11 cellular contexts compared by ENCODE assay signal in genomic region chr21:45618287-45618686, GRCh38. TPM values are rescaled to one million over a fixed set of nuclear protein-coding genes. Genes with fewer than 3 reads are reported as not detected.
DNase-seq lines count a peak whose midpoint lies in the region; ATAC-seq and TF ChIP-seq lines count a peak whose summit lies in the region.
"Had no signal": no experiment of that assay in that cellular context is flagged by ENCODE, and none has a peak within 500 bp of the region (broad histone marks: within the 10 kb centered on the region; RNA-seq: fewer than 3 reads in every experiment).

No MANE protein-coding gene starts in this region.

- TF ChIP-seq CTCF in A673 (conservative IDR thresholded peaks at IDR 0.05; ENCODE audit: low read depth, low read length), result no peak
- no peak for TF ChIP-seq CTCF in HFFc6 (IDR thresholded peaks at IDR 0.05)

- no peaks in the 10 kb centered on the region for H3K9me3 ChIP-seq in A673 (ENCODE audit: low read depth, low read length, poor library complexity, severe bottlenecking)

- H3K4me3 Mint-ChIP-seq in HFFc6, result no peak overlapping the region

- intact Hi-C loops in A673 (cut with micrococcal nuclease; ENCODE audit: unreplicated experiment), result no loop called here

- H3K4me1 ChIP-seq in A673 (ENCODE audit: insufficient read depth, low read length, poor library complexity, severe bottlenecking), result peaks cover 27% of the 10 kb centered on the region

- H3K27me3 Mint-ChIP-seq in HFFc6 (ENCODE audit: insufficient read depth), result peaks cover 60% of the 10 kb centered on the region

- POLR2A ChIA-PET in A673 (lab: Charles Lee; ENCODE audit: low non-redundant PET), result no interaction called here

- ATAC-seq in HG03439 (IDR thresholded peaks at IDR 0.05; ENCODE audit: unreplicated experiment), result no peak

- DNase-seq in A673 (ENCODE audit: low spot score) (peak; percentile 79), GM03348 (ENCODE audit: low spot score) (peak; percentile 30), SHP77 treated with DMSO at 0.1 percent for 48 hours (lab: John Stamatoyannopoulos, UW) (peak; percentile 41), islet precursor cell (peak; percentile 29), HFFc6 (no peak), germinal center (ENCODE audit: low spot score) (no peak), NCI-H187 (lab: John Stamatoyannopoulos, UW) (no peak)
- DNase-seq: activated gamma-delta T cell; stimulated activated CD4-positive, alpha-beta T cell treated with anti-CD3 and anti-CD28 coated beads, Interleukin-4, amount 100 ng/mL, for 4 hours; substantia nigra had no signal

- peaks cover 6% of the 10 kb centered on the region; the same call in 1 of the 2 replicates for H3K4me1 Mint-ChIP-seq in HFFc6 (ENCODE audit: low read depth)

- CTCF ChIA-PET in A673 (lab: Charles Lee), result no interaction called here

- no TSS peak for BruUV-seq in A673 (replicated peaks; lab: Mats Ljungman, UMichigan)

- peaks cover 7% of the 10 kb centered on the region for H3K36me3 Mint-ChIP-seq in HFFc6 (ENCODE audit: low read depth)

- H3K36me3 ChIP-seq in A673 (ENCODE audit: insufficient read depth, low read length, poor library complexity, severe bottlenecking), result no peaks in the 10 kb centered on the region

- peaks cover 8% of the 10 kb centered on the region for H3K9me3 Mint-ChIP-seq in HFFc6

- no peaks in the 10 kb centered on the region for H3K27me3 ChIP-seq in A673 (replicated peaks; ENCODE audit: insufficient read depth, low read depth, low read length, poor library complexity)

- H3K27ac Mint-ChIP-seq in HFFc6, result no peak overlapping the region

- no peak overlapping the region for H3K4me3 ChIP-seq in A673 (ENCODE audit: low read depth, low read length, poor library complexity, severe bottlenecking)

- H3K27ac ChIP-seq in A673 (ENCODE audit: low read depth, low read length, poor library complexity, severe bottlenecking), result peak overlapping the region; percentile 79

RNA-seq across cellular contexts. Expression of gene PCBP3, which starts 25.2 kb away (rescaled TPM):
- total RNA-seq in A673 (2021), result 22.0 and 25.6 TPM in 2 replicates
- not detected for total RNA-seq in HFFc6 (2021; fragmentation: NEBNext Ultra II Directional; extraction: Animal tissue kit (Norgen Biotek cat#: 25700))

Comparison
In these comparisons a context has a peak if more than half of its experiments do, and no peak if none do; other contexts are left out.
1. DNase-seq: peak in A673 (single experiment), GM03348 (single experiment), SHP77 treated with DMSO at 0.1 percent for 48 hours (single experiment) and islet precursor cell (single experiment); none in HFFc6 (single experiment), germinal center (single experiment) and NCI-H187 (0 of 2).
2. RNA of gene PCBP3, which starts 25.2 kb away (total RNA-seq): 22.0 to 25.6 TPM in A673; not detected in HFFc6; every median in the first group is over 10 times any median in the second.